9 cellular contexts compared by ENCODE assay signal in genomic region chrX:147811803-147812202, GRCh38.
"Had no signal": no experiment of that assay in that cellular context is flagged by ENCODE, and none has a peak within 500 bp of the region (broad histone marks: within the 10 kb centered on the region; RNA-seq: fewer than 3 reads in every experiment).

No MANE protein-coding gene starts in this region.

- H3K9ac ChIP-seq: KMS-11 had no signal

- H3K36me3 Mint-ChIP-seq: IgD-negative memory B cell had no signal

- H3K4me1 Mint-ChIP-seq: IgD-negative memory B cell had no signal

- H3K9me3 Mint-ChIP-seq: IgD-negative memory B cell had no signal

- DNase-seq: IMR-90, KBM-7, KG1 had no signal

- H3K27ac Mint-ChIP-seq: IgD-negative memory B cell had no signal

- H3K4me2 ChIP-seq: KMS-11 had no signal

- H3K4me3 ChIP-seq: K562 had no signal

- H3K27ac ChIP-seq: HL-60, KMS-11 had no signal

- FAIRE-seq: HepG2, HTR-8/SVneo, K562 had no signal

- H3K4me3 Mint-ChIP-seq: IgD-negative memory B cell had no signal

- ATAC-seq: HepG2, K562 had no signal
